In the genomic region with DNA sequence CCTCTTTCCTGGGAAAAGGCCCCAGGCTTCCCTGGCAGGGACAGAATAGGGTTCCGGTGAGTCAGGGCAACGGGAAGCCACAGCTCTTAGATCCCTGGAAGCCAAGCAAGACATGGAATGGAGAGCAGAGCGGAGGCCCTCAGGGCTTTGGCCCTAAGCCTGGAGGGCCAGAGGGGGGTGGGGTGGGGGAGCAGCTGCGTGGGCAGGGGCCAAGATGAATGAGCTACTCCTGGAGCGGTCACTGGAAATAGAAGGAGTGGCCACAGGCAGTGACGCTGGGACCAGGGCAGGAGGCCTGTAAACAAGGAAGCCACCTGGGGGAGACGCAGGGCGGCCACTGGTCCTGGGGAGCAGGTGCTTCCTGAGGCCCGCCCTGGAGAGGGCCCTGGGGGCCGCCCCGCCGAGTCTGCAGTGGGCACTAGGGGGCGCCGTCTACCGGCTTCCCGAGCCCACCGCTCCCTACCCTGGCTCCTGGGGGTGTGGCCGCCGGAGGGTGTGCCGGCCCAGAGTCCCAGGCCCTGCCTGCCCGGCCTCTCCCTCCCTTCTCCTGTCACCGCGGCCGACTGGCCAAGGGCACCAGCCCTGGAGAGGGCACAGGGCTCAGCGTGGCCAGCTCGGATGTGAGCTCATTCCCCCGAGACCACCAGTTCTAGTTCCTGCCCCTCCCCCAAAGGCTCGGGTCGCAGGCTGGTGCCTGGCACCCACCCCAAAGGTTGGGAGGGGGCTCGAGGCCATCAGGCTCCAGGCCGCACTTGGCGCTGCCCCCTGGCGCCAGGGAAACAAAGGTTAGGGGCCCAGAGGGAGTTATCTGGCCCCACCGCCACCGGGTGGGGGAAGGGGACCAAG, we compare ENCODE assay signal across 1 cellular context.
TF ChIP-seq lines count a peak whose summit lies in the region.

No MANE protein-coding gene starts in this region.

TF ChIP-seq in HepG2, 621 proteins besides CTCF, POLR2A, EP300 and RAD21 (continued from another document and continues in another):
- TF ChIP-seq ZNF280B (CRISPR knock-in tag; IDR thresholded peaks at IDR 0.05; ENCODE audit: borderline replicate concordance) = peak; percentile 68; the same call in 1 of the 2 replicates
- TF ChIP-seq CEBPZ (IDR thresholded peaks at IDR 0.05; ENCODE audit: low read length) = no peak
- no peak for TF ChIP-seq ZFAT (CRISPR knock-in tag; conservative IDR thresholded peaks at IDR 0.05)
- TF ChIP-seq MYC (CRISPR knock-in tag; IDR thresholded peaks at IDR 0.05; ENCODE audit: borderline replicate concordance) = peak; percentile 55; the same call in 1 of the 2 replicates
- 0 out of 2 replicates have a peak, but pooled peaks have one; percentile 47 for TF ChIP-seq ZSCAN20 (CRISPR knock-in tag; IDR thresholded peaks at IDR 0.05; ENCODE audit: borderline replicate concordance)
- TF ChIP-seq PRDM15 (CRISPR knock-in tag; IDR thresholded peaks at IDR 0.05) = no peak
- TF ChIP-seq, protein P1, sequence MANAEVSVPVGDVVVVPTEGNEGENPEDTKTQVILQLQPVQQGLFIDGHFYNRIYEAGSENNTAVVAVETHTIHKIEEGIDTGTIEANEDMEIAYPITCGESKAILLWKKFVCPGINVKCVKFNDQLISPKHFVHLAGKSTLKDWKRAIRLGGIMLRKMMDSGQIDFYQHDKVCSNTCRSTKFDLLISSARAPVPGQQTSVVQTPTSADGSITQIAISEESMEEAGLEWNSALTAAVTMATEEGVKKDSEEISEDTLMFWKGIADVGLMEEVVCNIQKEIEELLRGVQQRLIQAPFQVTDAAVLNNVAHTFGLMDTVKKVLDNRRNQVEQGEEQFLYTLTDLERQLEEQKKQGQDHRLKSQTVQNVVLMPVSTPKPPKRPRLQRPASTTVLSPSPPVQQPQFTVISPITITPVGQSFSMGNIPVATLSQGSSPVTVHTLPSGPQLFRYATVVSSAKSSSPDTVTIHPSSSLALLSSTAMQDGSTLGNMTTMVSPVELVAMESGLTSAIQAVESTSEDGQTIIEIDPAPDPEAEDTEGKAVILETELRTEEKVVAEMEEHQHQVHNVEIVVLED (CRISPR knock-in tag; IDR thresholded peaks at IDR 0.05; ENCODE audit: borderline replicate concordance) = 0 out of 2 replicates have a peak, but pooled peaks have one; percentile 36
- TF ChIP-seq PRPF4 (IDR thresholded peaks at IDR 0.05; ENCODE audit: low read depth, low read length, poor library complexity, severe bottlenecking) = no peak
- no peak for TF ChIP-seq TRIM24 (CRISPR knock-in tag; IDR thresholded peaks at IDR 0.05)
- peak; percentile 77 for TF ChIP-seq ZFX (CRISPR knock-in tag; IDR thresholded peaks at IDR 0.05; ENCODE audit: low read depth)
- peak; percentile 25; the same call in 1 of the 2 replicates for TF ChIP-seq HBP1 (CRISPR knock-in tag; IDR thresholded peaks at IDR 0.05; ENCODE audit: low read depth)
- TF ChIP-seq RBFOX2 (IDR thresholded peaks at IDR 0.05; ENCODE audit: low read depth, low read length) = peak; percentile 63; the same call in 1 of the 2 replicates
- TF ChIP-seq SP4 (CRISPR knock-in tag; IDR thresholded peaks at IDR 0.05) = peak; percentile 63; the same call in 1 of the 2 replicates
- no peak for TF ChIP-seq ZBTB8A (CRISPR knock-in tag; IDR thresholded peaks at IDR 0.05; ENCODE audit: borderline replicate concordance, low read depth)
- peak; percentile 67 for TF ChIP-seq GABPB1 (CRISPR knock-in tag; IDR thresholded peaks at IDR 0.05)
- peak; percentile 60 for TF ChIP-seq MED1 (CRISPR knock-in tag; IDR thresholded peaks at IDR 0.05)
- peak; percentile 65; the same call in 1 of the 2 replicates for TF ChIP-seq ZNF138 (CRISPR knock-in tag; IDR thresholded peaks at IDR 0.05; ENCODE audit: low read depth)
- TF ChIP-seq HNRNPL (IDR thresholded peaks at IDR 0.05; ENCODE audit: low read depth, low read length) = peak; percentile 90
- TF ChIP-seq FOXC1 (CRISPR knock-in tag; IDR thresholded peaks at IDR 0.05; ENCODE audit: borderline replicate concordance) = no peak; the same call in 1 of the 2 replicates
- TF ChIP-seq FOXJ3 (CRISPR knock-in tag; IDR thresholded peaks at IDR 0.05; ENCODE audit: borderline replicate concordance) = peak; percentile 24; the same call in 1 of the 2 replicates
- 0 out of 2 replicates have a peak, but pooled peaks have one; percentile 34 for TF ChIP-seq SOX5 (CRISPR knock-in tag; IDR thresholded peaks at IDR 0.05; ENCODE audit: borderline replicate concordance)
- peak; percentile 48 for TF ChIP-seq ZEB1 (IDR thresholded peaks at IDR 0.05; ENCODE audit: insufficient replicate concordance, low read depth)
- TF ChIP-seq ZNF816 (CRISPR knock-in tag; IDR thresholded peaks at IDR 0.05; ENCODE audit: borderline replicate concordance) = no peak
- TF ChIP-seq TGIF2 (CRISPR knock-in tag; IDR thresholded peaks at IDR 0.05) = peak; percentile 90
- TF ChIP-seq NONO (IDR thresholded peaks at IDR 0.05) = no peak
- 0 out of 2 replicates have a peak, but pooled peaks have one; percentile 21 for TF ChIP-seq NONO (CRISPR knock-in tag; conservative IDR thresholded peaks at IDR 0.05)
- TF ChIP-seq ZNF746 (CRISPR knock-in tag; IDR thresholded peaks at IDR 0.05) = peak; percentile 17; the same call in 1 of the 2 replicates
- TF ChIP-seq HNF4G (IDR thresholded peaks at IDR 0.05; ENCODE audit: borderline replicate concordance, low read depth, low read length) = no peak
- TF ChIP-seq HNF4G (CRISPR knock-in tag; IDR thresholded peaks at IDR 0.05; ENCODE audit: borderline replicate concordance, low read depth) = 0 out of 2 replicates have a peak, but pooled peaks have one; percentile 28
- 0 out of 2 replicates have a peak, but pooled peaks have one; percentile 33 for TF ChIP-seq IRF9 (CRISPR knock-in tag; IDR thresholded peaks at IDR 0.05; ENCODE audit: borderline replicate concordance)
- TF ChIP-seq SP5 (CRISPR knock-in tag; IDR thresholded peaks at IDR 0.05; ENCODE audit: borderline replicate concordance, low read depth) = peak; percentile 63
- TF ChIP-seq ZNF281 (CRISPR knock-in tag; IDR thresholded peaks at IDR 0.05; ENCODE audit: borderline replicate concordance) = peak; percentile 55; the same call in 1 of the 2 replicates
- TF ChIP-seq TMF1 (CRISPR knock-in tag; IDR thresholded peaks at IDR 0.05; ENCODE audit: low read depth) = no peak
- TF ChIP-seq ZNF546 (CRISPR knock-in tag; conservative IDR thresholded peaks at IDR 0.05) = 0 out of 2 replicates have a peak, but pooled peaks have one; percentile 32
- TF ChIP-seq MAFG (CRISPR knock-in tag; IDR thresholded peaks at IDR 0.05) = no peak
- peak; percentile 73; the same call in 1 of the 2 replicates for TF ChIP-seq ZFP91 (CRISPR knock-in tag; IDR thresholded peaks at IDR 0.05; ENCODE audit: borderline replicate concordance)
- 0 out of 2 replicates have a peak, but pooled peaks have one; percentile 22 for TF ChIP-seq PITX1 (CRISPR knock-in tag; IDR thresholded peaks at IDR 0.05)
